ENCODE assay signal across 1 cellular context in genomic region chr7:90655566-90655965, GRCh38.
TF ChIP-seq lines count a peak whose summit lies in the region.

No MANE protein-coding gene starts in this region.

TF ChIP-seq in SK-N-SH, 30 proteins besides CTCF, POLR2A, EP300 and RAD21 (continued from another document):
- TF ChIP-seq, protein P1, sequence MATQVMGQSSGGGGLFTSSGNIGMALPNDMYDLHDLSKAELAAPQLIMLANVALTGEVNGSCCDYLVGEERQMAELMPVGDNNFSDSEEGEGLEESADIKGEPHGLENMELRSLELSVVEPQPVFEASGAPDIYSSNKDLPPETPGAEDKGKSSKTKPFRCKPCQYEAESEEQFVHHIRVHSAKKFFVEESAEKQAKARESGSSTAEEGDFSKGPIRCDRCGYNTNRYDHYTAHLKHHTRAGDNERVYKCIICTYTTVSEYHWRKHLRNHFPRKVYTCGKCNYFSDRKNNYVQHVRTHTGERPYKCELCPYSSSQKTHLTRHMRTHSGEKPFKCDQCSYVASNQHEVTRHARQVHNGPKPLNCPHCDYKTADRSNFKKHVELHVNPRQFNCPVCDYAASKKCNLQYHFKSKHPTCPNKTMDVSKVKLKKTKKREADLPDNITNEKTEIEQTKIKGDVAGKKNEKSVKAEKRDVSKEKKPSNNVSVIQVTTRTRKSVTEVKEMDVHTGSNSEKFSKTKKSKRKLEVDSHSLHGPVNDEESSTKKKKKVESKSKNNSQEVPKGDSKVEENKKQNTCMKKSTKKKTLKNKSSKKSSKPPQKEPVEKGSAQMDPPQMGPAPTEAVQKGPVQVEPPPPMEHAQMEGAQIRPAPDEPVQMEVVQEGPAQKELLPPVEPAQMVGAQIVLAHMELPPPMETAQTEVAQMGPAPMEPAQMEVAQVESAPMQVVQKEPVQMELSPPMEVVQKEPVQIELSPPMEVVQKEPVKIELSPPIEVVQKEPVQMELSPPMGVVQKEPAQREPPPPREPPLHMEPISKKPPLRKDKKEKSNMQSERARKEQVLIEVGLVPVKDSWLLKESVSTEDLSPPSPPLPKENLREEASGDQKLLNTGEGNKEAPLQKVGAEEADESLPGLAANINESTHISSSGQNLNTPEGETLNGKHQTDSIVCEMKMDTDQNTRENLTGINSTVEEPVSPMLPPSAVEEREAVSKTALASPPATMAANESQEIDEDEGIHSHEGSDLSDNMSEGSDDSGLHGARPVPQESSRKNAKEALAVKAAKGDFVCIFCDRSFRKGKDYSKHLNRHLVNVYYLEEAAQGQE (IDR thresholded peaks at IDR 0.05; ENCODE audit: low read depth, low read length) = peak; percentile 43; the same call in 1 of the 2 replicates
- TF ChIP-seq PBX3 (IDR thresholded peaks at IDR 0.05) = peak; percentile 94
- peak; percentile 94 for TF ChIP-seq FOXM1 (IDR thresholded peaks at IDR 0.05; ENCODE audit: low read depth)
- TF ChIP-seq, protein P2, sequence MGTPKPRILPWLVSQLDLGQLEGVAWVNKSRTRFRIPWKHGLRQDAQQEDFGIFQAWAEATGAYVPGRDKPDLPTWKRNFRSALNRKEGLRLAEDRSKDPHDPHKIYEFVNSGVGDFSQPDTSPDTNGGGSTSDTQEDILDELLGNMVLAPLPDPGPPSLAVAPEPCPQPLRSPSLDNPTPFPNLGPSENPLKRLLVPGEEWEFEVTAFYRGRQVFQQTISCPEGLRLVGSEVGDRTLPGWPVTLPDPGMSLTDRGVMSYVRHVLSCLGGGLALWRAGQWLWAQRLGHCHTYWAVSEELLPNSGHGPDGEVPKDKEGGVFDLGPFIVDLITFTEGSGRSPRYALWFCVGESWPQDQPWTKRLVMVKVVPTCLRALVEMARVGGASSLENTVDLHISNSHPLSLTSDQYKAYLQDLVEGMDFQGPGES (IDR thresholded peaks at IDR 0.05; ENCODE audit: low read depth, low read length) = no peak
- TF ChIP-seq POLR2AphosphoS5 (IDR thresholded peaks at IDR 0.05; ENCODE audit: low read depth, low read length) = peak; percentile 68; the same call in 1 of the 2 replicates
- TF ChIP-seq USF1 (IDR thresholded peaks at IDR 0.05; ENCODE audit: borderline replicate concordance, low read depth) = no peak
